Comparison of ENCODE assay signal across 15 cellular contexts in genomic region chr12:122754790-122755189, GRCh38. TPM values are rescaled to one million over a fixed set of nuclear protein-coding genes. Genes with fewer than 3 reads are reported as not detected.
DNase-seq lines count a peak whose midpoint lies in the region; ATAC-seq and TF ChIP-seq lines count a peak whose summit lies in the region.
"Had no signal": no experiment of that assay in that cellular context is flagged by ENCODE, and none has a peak within 500 bp of the region (broad histone marks: within the 10 kb centered on the region; RNA-seq: fewer than 3 reads in every experiment).

No MANE protein-coding gene starts in this region.

- no peak overlapping the region for H3K9ac ChIP-seq in neuronal stem cell (ENCODE audit: low read depth, low read length, poor library complexity)

- DNase-seq in CD4-positive, CD25-positive, alpha-beta regulatory T cell: no peak
- DNase-seq in Calu3: no peak
- DNase-seq in neuronal stem cell (ENCODE audit: low spot score): no peak
- DNase-seq: activated CD4-positive, alpha-beta T cell treated with anti-CD3 and anti-CD28 coated beads for 4 hours; gastrocnemius medialis; left colon; NCI-H69; Peyer's patch; SK-N-SH; testis had no signal

- peaks cover 43% of the 10 kb centered on the region for H3K36me3 ChIP-seq in CD4-positive, CD25-positive, alpha-beta regulatory T cell (ENCODE audit: control insufficient read depth, insufficient read depth, low read length)
- H3K36me3 ChIP-seq in neuronal stem cell (replicated peaks in 1 of 2; ENCODE audit: control insufficient read depth in 2 of 2, insufficient read depth in 2 of 2, low read length in 2 of 2): peaks cover 19 to 61% of the 10 kb centered on the region in 2 donors

- H3K27ac Mint-ChIP-seq in CD4-positive, CD25-positive, alpha-beta regulatory T cell: peak overlapping the region in 1 of 3 donors; percentile 39
- H3K27ac Mint-ChIP-seq in Calu3 (ENCODE audit: unreplicated experiment) (peak overlapping the region; percentile 80), nephron (no peak overlapping the region)
- peak overlapping the region; percentile 46 for H3K27ac Mint-ChIP-seq in activated naive CD8-positive, alpha-beta T cell

- WGBS in neuronal stem cell (ENCODE audit: extremely low coverage in 2 of 2, insufficient read length in 2 of 2, insufficient replicate concordance in 1 of 2), 2 donors: no CpG with 5 or more reads among the region's 1 CpG

- H3K79me1 ChIP-seq in neuronal stem cell (ENCODE audit: low read depth, low read length): peaks cover 5% of the 10 kb centered on the region

- CTCF ChIA-PET in Calu3 (lab: Charles Lee): no interaction called here

- H3K4me1 ChIP-seq in CD4-positive, CD25-positive, alpha-beta regulatory T cell (ENCODE audit: control insufficient read depth, insufficient read depth, low read length, poor library complexity, severe bottlenecking): peaks cover 25% of the 10 kb centered on the region
- H3K4me1 ChIP-seq in neuronal stem cell (ENCODE audit: control insufficient read depth in 2 of 2, insufficient read depth in 1 of 2, low read depth in 1 of 2, low read length in 2 of 2): peaks cover 7 to 12% of the 10 kb centered on the region in 2 donors

- BruUV-seq in Calu3 (replicated peaks; lab: Mats Ljungman, UMichigan): no TSS peak

- TF ChIP-seq CTCF in Calu3 (IDR thresholded peaks at IDR 0.05; ENCODE audit: unreplicated experiment): no peak
- no peak for TF ChIP-seq CTCF in nephron (IDR thresholded peaks at IDR 0.05; ENCODE audit: unreplicated experiment in 3 of 3)

- H3K36me3 Mint-ChIP-seq in CD4-positive, CD25-positive, alpha-beta regulatory T cell: peaks cover 30% of the 10 kb centered on the region
- H3K36me3 Mint-ChIP-seq in Calu3 (ENCODE audit: insufficient read depth, unreplicated experiment): peaks cover 59% of the 10 kb centered on the region
- peaks cover 12% of the 10 kb centered on the region for H3K36me3 Mint-ChIP-seq in activated naive CD8-positive, alpha-beta T cell
- H3K36me3 Mint-ChIP-seq in nephron (ENCODE audit: low read depth): peaks cover 54% of the 10 kb centered on the region

- no peak overlapping the region for H3K27ac ChIP-seq in CD4-positive, CD25-positive, alpha-beta regulatory T cell (ENCODE audit: insufficient read depth, low read length, poor library complexity, severe bottlenecking)
- no peak overlapping the region for H3K27ac ChIP-seq in neuronal stem cell (replicated peaks; ENCODE audit: low read length)
- H3K27ac ChIP-seq: ascending aorta, Peyer's patch, testis had no signal

- no peak overlapping the region for H4K8ac ChIP-seq in neuronal stem cell (ENCODE audit: low read depth, low read length)

- H2AFZ ChIP-seq in neuronal stem cell (ENCODE audit: low read length): no peak overlapping the region

- no peak overlapping the region for H3K23ac ChIP-seq in neuronal stem cell (ENCODE audit: low read depth, low read length, poor library complexity)

- no peak overlapping the region for H2BK12ac ChIP-seq in neuronal stem cell (ENCODE audit: low read length)

- peaks cover 22 to 75% (median 48%) of the 10 kb centered on the region in 4 donors for H3K4me1 Mint-ChIP-seq in CD4-positive, CD25-positive, alpha-beta regulatory T cell
- H3K4me1 Mint-ChIP-seq in Calu3 (ENCODE audit: low read depth, unreplicated experiment) (peaks cover 60% of the 10 kb centered on the region), nephron (peaks cover 23% of the 10 kb centered on the region)
- peaks cover 54% of the 10 kb centered on the region for H3K4me1 Mint-ChIP-seq in activated naive CD8-positive, alpha-beta T cell (ENCODE audit: low read depth)

- no peaks in the 10 kb centered on the region for H3K9me3 Mint-ChIP-seq in CD4-positive, CD25-positive, alpha-beta regulatory T cell
- H3K9me3 Mint-ChIP-seq in Calu3 (ENCODE audit: low read depth, unreplicated experiment) (peaks cover 3% of the 10 kb centered on the region), nephron (no peaks in the 10 kb centered on the region)
- H3K9me3 Mint-ChIP-seq in activated naive CD8-positive, alpha-beta T cell (ENCODE audit: low read depth): no peaks in the 10 kb centered on the region

- ATAC-seq in CD4-positive, CD25-positive, alpha-beta regulatory T cell (ENCODE audit: low read depth in 2 of 2): no peak
- ATAC-seq in HG03521 (IDR thresholded peaks at IDR 0.05; ENCODE audit: unreplicated experiment) (no peak), GM21447 (IDR thresholded peaks at IDR 0.05; ENCODE audit: unreplicated experiment) (no peak)
- ATAC-seq: gastrocnemius medialis, left colon had no signal

- no peak overlapping the region for H3K4ac ChIP-seq in neuronal stem cell (ENCODE audit: low read length)

- H3K9me3 ChIP-seq in CD4-positive, CD25-positive, alpha-beta regulatory T cell (ENCODE audit: control insufficient read depth in 2 of 2, low read length in 2 of 2): no peaks in the 10 kb centered on the region
- H3K9me3 ChIP-seq in neuronal stem cell (replicated peaks in 1 of 2; ENCODE audit: control insufficient read depth in 2 of 2, insufficient read depth in 1 of 2, low read depth in 1 of 2, low read length in 2 of 2): no peaks in the 10 kb centered on the region
- H3K9me3 ChIP-seq: ascending aorta, gastrocnemius medialis, Peyer's patch, SK-N-SH, testis had no signal

- intact Hi-C loops in Calu3 (cut with micrococcal nuclease; ENCODE audit: unreplicated experiment): no loop called here

- no peaks in the 10 kb centered on the region for H3K27me3 Mint-ChIP-seq in CD4-positive, CD25-positive, alpha-beta regulatory T cell
- no peaks in the 10 kb centered on the region for H3K27me3 Mint-ChIP-seq in Calu3 (ENCODE audit: unreplicated experiment)
- H3K27me3 Mint-ChIP-seq in activated naive CD8-positive, alpha-beta T cell: no peaks in the 10 kb centered on the region
- no peaks in the 10 kb centered on the region for H3K27me3 Mint-ChIP-seq in nephron (ENCODE audit: low read depth)

- H3K4me2 ChIP-seq in neuronal stem cell (ENCODE audit: insufficient read depth, low read length, poor library complexity, severe bottlenecking): no peak overlapping the region

- H4K91ac ChIP-seq in neuronal stem cell (ENCODE audit: low read depth, low read length, poor library complexity): no peak overlapping the region

- H3K14ac ChIP-seq in neuronal stem cell (ENCODE audit: low read length): no peak overlapping the region

- peak overlapping the region in 3 of 4 donors; percentile 5 to 98 (median 21) for H3K4me3 Mint-ChIP-seq in CD4-positive, CD25-positive, alpha-beta regulatory T cell
- peak overlapping the region; percentile 21 for H3K4me3 Mint-ChIP-seq in Calu3 (ENCODE audit: low read depth, unreplicated experiment)
- peak overlapping the region; percentile 34 for H3K4me3 Mint-ChIP-seq in activated naive CD8-positive, alpha-beta T cell
- H3K4me3 Mint-ChIP-seq in nephron: peak overlapping the region; percentile 26 to 92 (median 60)

- H2BK5ac ChIP-seq in neuronal stem cell (ENCODE audit: low read length): no peak overlapping the region

- no peak overlapping the region for H3K18ac ChIP-seq in neuronal stem cell (ENCODE audit: low read length)

- H2BK120ac ChIP-seq in neuronal stem cell (ENCODE audit: low read depth, low read length): no peak overlapping the region

- H3K27me3 ChIP-seq in CD4-positive, CD25-positive, alpha-beta regulatory T cell (ENCODE audit: control insufficient read depth, insufficient read depth, low read length): no peaks in the 10 kb centered on the region
- H3K27me3 ChIP-seq in neuronal stem cell (ENCODE audit: control insufficient read depth in 3 of 3, insufficient read depth in 3 of 3, low read depth in 1 of 3, low read length in 3 of 3): no peaks in the 10 kb centered on the region
- H3K27me3 ChIP-seq: ascending aorta, gastrocnemius medialis, Peyer's patch, testis had no signal

- no peak overlapping the region for H3K4me3 ChIP-seq in CD4-positive, CD25-positive, alpha-beta regulatory T cell (ENCODE audit: low read depth, low read length)
- no peak overlapping the region for H3K4me3 ChIP-seq in neuronal stem cell (ENCODE audit: low read length in 2 of 2)
- H3K4me3 ChIP-seq: ascending aorta, gastrocnemius medialis, Peyer's patch, testis had no signal

- no peak overlapping the region for H2BK15ac ChIP-seq in neuronal stem cell (ENCODE audit: low read length)

- H2AK5ac ChIP-seq in neuronal stem cell (ENCODE audit: low read depth, low read length): no peak overlapping the region

RNA-seq across cellular contexts. Expression of gene DENR, which starts 2.2 kb away (rescaled TPM):
- total RNA-seq in CD4-positive, CD25-positive, alpha-beta regulatory T cell: 32.7 TPM
- polyA plus RNA-seq in CD4-positive, CD25-positive, alpha-beta regulatory T cell: 10 to 100 TPM; 60.8 to 72.0 (median 64.7) TPM
- 83.2 and 85.8 TPM in 2 replicates for total RNA-seq in Calu3 (2022)
- polyA plus RNA-seq in neuronal stem cell (2013, experiment 1 of 2): 47.2 TPM
- polyA plus RNA-seq in neuronal stem cell (2013, experiment 2 of 2): 49.2 TPM

RNA-seq across cellular contexts. Expression of gene CCDC62, which starts 19.6 kb away (rescaled TPM):
- total RNA-seq in CD4-positive, CD25-positive, alpha-beta regulatory T cell: 0.69 TPM
- polyA plus RNA-seq in CD4-positive, CD25-positive, alpha-beta regulatory T cell: under 1 TPM; 0.15 to 0.46 (median 0.28) TPM
- total RNA-seq in Calu3 (2022): 0.66 and 0.98 TPM in 2 replicates
- 0.22 TPM for polyA plus RNA-seq in neuronal stem cell (2013, experiment 1 of 2)
- 0.22 TPM for polyA plus RNA-seq in neuronal stem cell (2013, experiment 2 of 2)
- total RNA-seq: ascending aorta had no signal

RNA-seq across cellular contexts. Expression of gene HCAR1, which starts 24.1 kb away (rescaled TPM):
- total RNA-seq in CD4-positive, CD25-positive, alpha-beta regulatory T cell: not detected
- polyA plus RNA-seq in CD4-positive, CD25-positive, alpha-beta regulatory T cell: not detected
- total RNA-seq in Calu3 (2022): 5.0 and 5.9 TPM in 2 replicates
- polyA plus RNA-seq in neuronal stem cell (2013, experiment 1 of 2): 0.01 TPM
- polyA plus RNA-seq in neuronal stem cell (2013, experiment 2 of 2): 0.01 TPM
- total RNA-seq: ascending aorta, Peyer's patch had no signal
- polyA plus RNA-seq: SK-N-SH had no signal

RNA-seq across cellular contexts. Expression of gene HCAR3, which starts 38.2 kb away (rescaled TPM):
- total RNA-seq in CD4-positive, CD25-positive, alpha-beta regulatory T cell: not detected
- not detected for polyA plus RNA-seq in CD4-positive, CD25-positive, alpha-beta regulatory T cell
- total RNA-seq in Calu3 (2022): 0.17 TPM in 1 of 2 replicates, not detected in the other
- polyA plus RNA-seq in neuronal stem cell (2013, experiment 1 of 2): not detected
- 0.01 TPM for polyA plus RNA-seq in neuronal stem cell (2013, experiment 2 of 2)
- total RNA-seq: ascending aorta, gastrocnemius medialis, Peyer's patch had no signal
- polyA plus RNA-seq: SK-N-SH had no signal

RNA-seq across cellular contexts. Expression of gene HCAR2, which starts 51.6 kb away (rescaled TPM):
- total RNA-seq in CD4-positive, CD25-positive, alpha-beta regulatory T cell: not detected
- polyA plus RNA-seq in CD4-positive, CD25-positive, alpha-beta regulatory T cell: not detected
- not detected in 2 replicates for total RNA-seq in Calu3 (2022)
- not detected for polyA plus RNA-seq in neuronal stem cell (2013, experiment 1 of 2)
- polyA plus RNA-seq in neuronal stem cell (2013, experiment 2 of 2): not detected
- total RNA-seq: Peyer's patch had no signal
- polyA plus RNA-seq: SK-N-SH had no signal

Comparison
In these comparisons a context has a peak if more than half of its experiments do, and no peak if none do; other contexts are left out.
1. H3K27ac Mint-ChIP-seq: peak in Calu3 (single experiment) and activated naive CD8-positive, alpha-beta T cell (single experiment); none in nephron (0 of 3).
2. Peak in every context shown above with its lines, with median percentiles within 50 percentile points of each other: H3K4me3 Mint-ChIP-seq.